8 cellular contexts compared by ENCODE assay signal in the genomic region with DNA sequence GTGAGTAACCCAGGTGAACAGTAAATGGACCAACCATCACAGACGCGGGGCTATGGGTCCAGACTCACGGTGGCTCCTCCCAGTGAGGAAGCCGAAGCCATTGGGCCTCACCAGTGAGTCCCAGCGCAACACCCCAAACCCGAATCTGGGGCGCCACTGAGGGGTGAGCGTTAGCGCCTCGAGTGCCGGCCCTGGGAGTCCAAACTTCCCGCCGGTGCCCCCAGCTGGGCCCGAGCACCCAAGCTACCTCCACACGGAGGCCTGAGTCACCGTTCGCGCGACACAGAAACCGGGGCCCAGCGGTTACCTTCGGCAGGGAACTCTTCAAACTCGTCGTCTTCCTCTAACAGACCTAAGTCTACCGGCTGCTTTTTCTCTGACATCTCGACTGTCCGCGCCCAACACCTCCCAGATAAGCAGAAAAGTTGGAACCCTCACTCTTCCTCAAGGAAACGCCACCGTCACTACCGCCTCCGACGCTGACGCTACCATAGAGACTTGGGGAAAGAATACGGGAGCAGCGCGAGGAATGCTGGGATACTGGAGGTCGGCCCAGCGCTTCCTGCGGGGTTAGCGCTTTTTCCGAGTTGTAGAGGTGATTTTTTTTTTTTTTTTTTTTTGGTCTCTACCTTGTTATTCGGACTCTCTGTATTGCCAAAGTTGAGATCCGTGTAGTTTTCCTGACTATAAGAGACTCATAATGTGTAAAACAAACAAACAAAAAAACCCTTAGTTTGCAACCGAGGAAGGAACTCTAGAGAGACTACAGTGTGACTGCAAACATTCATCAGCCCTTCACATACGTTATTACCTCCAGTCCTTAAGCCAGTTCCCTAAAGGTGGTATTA. TPM values are rescaled to one million over a fixed set of nuclear protein-coding genes. Genes with fewer than 3 reads are reported as not detected.
A peak's percentile ranks its signal among the peaks of the same experiment; 100 is the strongest.
DNase-seq lines count a peak whose midpoint lies in the region; ATAC-seq and TF ChIP-seq lines count a peak whose summit lies in the region.

A gene (minus strand): TSS at position 466 of the 848 bp plus-strand sequence. CDS start 83 bp downstream, at position 383.

- peak within 1 kb of the TSS; percentile 44; the same call in 1 of the 2 replicates for H3K27ac ChIP-seq in Karpas-422 (ENCODE audit: low read length)
- peak within 1 kb of the TSS; percentile 68 for H3K27ac ChIP-seq in RWPE2 (ENCODE audit: poor library complexity, severe bottlenecking)
- H3K27ac ChIP-seq in neural cell (ENCODE audit: low read length) = peak within 1 kb of the TSS; percentile 79
- peak within 1 kb of the TSS; percentile 85 to 93 (median 91) for H3K27ac ChIP-seq in stomach

- H3K9me3 ChIP-seq in Karpas-422 (ENCODE audit: low read length) (peaks cover 4% of the 10 kb centered on the region; the same call in 1 of the 2 replicates), RWPE2 (ENCODE audit: severe bottlenecking) (no peaks in the 10 kb centered on the region), neural cell (ENCODE audit: low read length) (no peaks in the 10 kb centered on the region), stomach (peaks cover 0 to 16% (median 11%) of the 10 kb centered on the region in 4 donors)

- no peak for TF ChIP-seq EP300 in neural cell (conservative IDR thresholded peaks at IDR 0.05; ENCODE audit: poor library complexity, severe bottlenecking)
- no peak for TF ChIP-seq EP300 in stomach (IDR thresholded peaks at IDR 0.05)

- H3K9me2 ChIP-seq in Karpas-422 (replicated peaks; ENCODE audit: insufficient read depth, low read length) (no peaks in the 10 kb centered on the region), neural cell (ENCODE audit: insufficient read depth, low read length) (no peaks in the 10 kb centered on the region)

- TF ChIP-seq RAD21 in neural cell (conservative IDR thresholded peaks at IDR 0.05) = peak; percentile 65

- H3K9ac ChIP-seq in Karpas-422 (ENCODE audit: low read length) (peak within 1 kb of the TSS; percentile 88), neural cell (ENCODE audit: low read length) (peak within 1 kb of the TSS; percentile 78)

- H3K4me3 ChIP-seq in Karpas-422 (ENCODE audit: low read length) (peak within 1 kb of the TSS; percentile 76), RWPE2 (ENCODE audit: severe bottlenecking) (peak within 1 kb of the TSS; percentile 90), fibroblast of villous mesenchyme (ENCODE audit: low read depth, low read length) (peak within 1 kb of the TSS; percentile 88), neural cell (ENCODE audit: low read length) (peak within 1 kb of the TSS; percentile 83), stomach (peak within 1 kb of the TSS; percentile 81 to 96 (median 84))

- 0 to 1% (median 1%) methylated on average over 45 to 46 of the region's 46 CpGs for WGBS in stomach, 5 donors

- ATAC-seq in GM21825 (IDR thresholded peaks at IDR 0.05; ENCODE audit: unreplicated experiment) (peak; percentile 93), RWPE2 (ENCODE audit: low read depth) (peak; percentile 94)

- TF ChIP-seq POLR2A in stomach (IDR thresholded peaks at IDR 0.05) = peak in 1 of 4 donors; percentile 21

- peak within 1 kb of the TSS; percentile 88 for H2AFZ ChIP-seq in Karpas-422 (ENCODE audit: low read length)
- peak within 1 kb of the TSS; percentile 84 for H2AFZ ChIP-seq in neural cell (ENCODE audit: low read depth, low read length)

- H3K4me2 ChIP-seq in Karpas-422 (ENCODE audit: low read depth, low read length, poor library complexity, severe bottlenecking) (peak within 1 kb of the TSS; percentile 86), neural cell (ENCODE audit: low read length) (peak within 1 kb of the TSS; percentile 80)

- no peaks in the 10 kb centered on the region for H3K27me3 ChIP-seq in Karpas-422 (ENCODE audit: low read length)
- H3K27me3 ChIP-seq in RWPE2 (ENCODE audit: insufficient read depth, poor library complexity, severe bottlenecking) = no peaks in the 10 kb centered on the region
- H3K27me3 ChIP-seq in neural cell (ENCODE audit: insufficient read depth, low read depth, low read length) = no peaks in the 10 kb centered on the region
- H3K27me3 ChIP-seq in stomach = no peaks in the 10 kb centered on the region

- no peaks in the 10 kb centered on the region for H3F3A ChIP-seq in neural cell (ENCODE audit: insufficient read depth, low read length, poor library complexity, severe bottlenecking)

- intact Hi-C loops in stomach (cut with DNase I; ENCODE audit: low total_unique reads) = no loop called here

- H3K36me3 ChIP-seq in Karpas-422 (ENCODE audit: insufficient read depth, low read length) = peaks cover 28% of the 10 kb centered on the region
- peaks cover 26% of the 10 kb centered on the region for H3K36me3 ChIP-seq in RWPE2 (ENCODE audit: low read depth)
- H3K36me3 ChIP-seq in neural cell (ENCODE audit: insufficient read depth, low read length) = no peaks in the 10 kb centered on the region
- no peaks in the 10 kb centered on the region for H3K36me3 ChIP-seq in stomach

- H4K20me1 ChIP-seq in Karpas-422 (ENCODE audit: insufficient read depth, low read depth, low read length) = no peaks in the 10 kb centered on the region; the same call in 1 of the 2 replicates
- H4K20me1 ChIP-seq in neural cell (ENCODE audit: insufficient read depth) = no peaks in the 10 kb centered on the region

- TF ChIP-seq CTCF in RWPE2 (IDR thresholded peaks at IDR 0.05; ENCODE audit: poor library complexity, severe bottlenecking) (no peak), fibroblast of villous mesenchyme (IDR thresholded peaks at IDR 0.05; ENCODE audit: insufficient read depth, low read depth, low read length) (no peak), neural cell (IDR thresholded peaks at IDR 0.05; ENCODE audit: poor library complexity, severe bottlenecking) (no peak), stomach (IDR thresholded peaks at IDR 0.05) (no peak)

- DNase-seq in EH (ENCODE audit: low read depth) (peak; percentile 86), Karpas-422 (peak; percentile 85), RWPE2 (ENCODE audit: low spot score) (peak; percentile 74), fibroblast of villous mesenchyme (ENCODE audit: low read depth) (peak; percentile 87), stomach (peak; percentile 85)
- peak; percentile 88 for DNase-seq in activated effector memory CD4-positive, alpha-beta T cell treated with anti-CD3 and anti-CD28 coated beads, Interleukin-2, amount 50 U/mL, for 16 hours

- H3K4me1 ChIP-seq in Karpas-422 (ENCODE audit: low read length) = peaks cover 19% of the 10 kb centered on the region
- H3K4me1 ChIP-seq in RWPE2 (ENCODE audit: insufficient read depth, poor library complexity, severe bottlenecking) = peaks cover 11% of the 10 kb centered on the region
- peaks cover 14 to 34% (median 23%) of the 10 kb centered on the region in 4 donors for H3K4me1 ChIP-seq in stomach

- H3K79me2 ChIP-seq in Karpas-422 (ENCODE audit: low read length) (peaks cover 50% of the 10 kb centered on the region), neural cell (replicated peaks; ENCODE audit: insufficient read depth, low read length) (peaks cover 44% of the 10 kb centered on the region)

TF ChIP-seq in neural cell, 6 proteins besides CTCF, POLR2A, EP300 and RAD21:
- TF ChIP-seq, protein P1, sequence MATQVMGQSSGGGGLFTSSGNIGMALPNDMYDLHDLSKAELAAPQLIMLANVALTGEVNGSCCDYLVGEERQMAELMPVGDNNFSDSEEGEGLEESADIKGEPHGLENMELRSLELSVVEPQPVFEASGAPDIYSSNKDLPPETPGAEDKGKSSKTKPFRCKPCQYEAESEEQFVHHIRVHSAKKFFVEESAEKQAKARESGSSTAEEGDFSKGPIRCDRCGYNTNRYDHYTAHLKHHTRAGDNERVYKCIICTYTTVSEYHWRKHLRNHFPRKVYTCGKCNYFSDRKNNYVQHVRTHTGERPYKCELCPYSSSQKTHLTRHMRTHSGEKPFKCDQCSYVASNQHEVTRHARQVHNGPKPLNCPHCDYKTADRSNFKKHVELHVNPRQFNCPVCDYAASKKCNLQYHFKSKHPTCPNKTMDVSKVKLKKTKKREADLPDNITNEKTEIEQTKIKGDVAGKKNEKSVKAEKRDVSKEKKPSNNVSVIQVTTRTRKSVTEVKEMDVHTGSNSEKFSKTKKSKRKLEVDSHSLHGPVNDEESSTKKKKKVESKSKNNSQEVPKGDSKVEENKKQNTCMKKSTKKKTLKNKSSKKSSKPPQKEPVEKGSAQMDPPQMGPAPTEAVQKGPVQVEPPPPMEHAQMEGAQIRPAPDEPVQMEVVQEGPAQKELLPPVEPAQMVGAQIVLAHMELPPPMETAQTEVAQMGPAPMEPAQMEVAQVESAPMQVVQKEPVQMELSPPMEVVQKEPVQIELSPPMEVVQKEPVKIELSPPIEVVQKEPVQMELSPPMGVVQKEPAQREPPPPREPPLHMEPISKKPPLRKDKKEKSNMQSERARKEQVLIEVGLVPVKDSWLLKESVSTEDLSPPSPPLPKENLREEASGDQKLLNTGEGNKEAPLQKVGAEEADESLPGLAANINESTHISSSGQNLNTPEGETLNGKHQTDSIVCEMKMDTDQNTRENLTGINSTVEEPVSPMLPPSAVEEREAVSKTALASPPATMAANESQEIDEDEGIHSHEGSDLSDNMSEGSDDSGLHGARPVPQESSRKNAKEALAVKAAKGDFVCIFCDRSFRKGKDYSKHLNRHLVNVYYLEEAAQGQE (IDR thresholded peaks at IDR 0.05; ENCODE audit: borderline replicate concordance) = peak; percentile 33
- peak; percentile 78 for TF ChIP-seq POLR2AphosphoS5 (IDR thresholded peaks at IDR 0.05)
- peak; percentile 68 for TF ChIP-seq SMC3 (conservative IDR thresholded peaks at IDR 0.05; ENCODE audit: poor library complexity)
- peak; percentile 69 for TF ChIP-seq MXI1 (conservative IDR thresholded peaks at IDR 0.05; ENCODE audit: poor library complexity, severe bottlenecking)
- TF ChIP-seq EZH2 (IDR thresholded peaks at IDR 0.05; ENCODE audit: borderline replicate concordance, insufficient read depth, low read length, poor library complexity, severe bottlenecking) = no peak
- TF ChIP-seq TAF1 (IDR thresholded peaks at IDR 0.05; ENCODE audit: low read depth) = peak; percentile 54
TF ChIP-seq in neural cell: peak in this region for 5.

RNA-seq across cellular contexts. Expression of the gene that starts here (rescaled TPM):
- total RNA-seq in Karpas-422 (2014; rRNA removed; shearing (Covaris generic); ENCODE audit: low replicate concordance) = 45.8 and 209 TPM in 2 replicates
- total RNA-seq in fibroblast of villous mesenchyme = 19.6 and 21.2 TPM in 2 replicates
- polyA plus RNA-seq in neural cell = 37.4 and 49.2 TPM in 2 replicates
- 26.8 and 33.7 TPM in 2 replicates for polyA minus RNA-seq in neural cell
- 10 to 100 TPM in 3 of 5 donors, 1 to 10 TPM in 2; 5.1 to 95.7 (median 38.8) TPM for total RNA-seq in stomach
- polyA plus RNA-seq in stomach = 10 to 100 TPM; 74.1 to 98.3 (median 97.1) TPM

Comparison
In these comparisons a context has a peak if more than half of its experiments do, and no peak if none do; other contexts are left out.
1. Peak in every context shown above with its lines: DNase-seq, ATAC-seq, H3K4me3 ChIP-seq and H3K27ac ChIP-seq.